1 cellular context compared by ENCODE assay signal in genomic region chr9:130327070-130327780, GRCh38.
TF ChIP-seq lines count a peak whose summit lies in the region.

No MANE protein-coding gene starts in this region.

TF ChIP-seq in IMR-90, 13 proteins besides CTCF, POLR2A, EP300 and RAD21 (continued from another document):
- TF ChIP-seq ELK1 (IDR thresholded peaks at IDR 0.05; ENCODE audit: borderline replicate concordance, low read depth, low read length) (no peak), CEBPB (IDR thresholded peaks at IDR 0.05; ENCODE audit: low read depth, low read length) (no peak), NFE2L2 (IDR thresholded peaks at IDR 0.05; ENCODE audit: low read depth, low read length) (no peak), RCOR1 (IDR thresholded peaks at IDR 0.05; ENCODE audit: insufficient replicate concordance, low read length) (no peak), USF2 (IDR thresholded peaks at IDR 0.05; ENCODE audit: low read depth, low read length) (no peak), MAFK (IDR thresholded peaks at IDR 0.05; ENCODE audit: low read depth, low read length) (no peak)
